Comparison of ENCODE assay signal across 8 cellular contexts in genomic region chr2:84906900-84907714, GRCh38. TPM values are rescaled to one million over a fixed set of nuclear protein-coding genes. Genes with fewer than 3 reads are reported as not detected.
DNase-seq lines count a peak whose midpoint lies in the region; ATAC-seq and TF ChIP-seq lines count a peak whose summit lies in the region.

No MANE protein-coding gene starts in this region.

- no peaks in the 10 kb centered on the region for H3K27me3 Mint-ChIP-seq in activated naive CD8-positive, alpha-beta T cell treated with anti-CD3 and anti-CD28 coated beads, Interleukin-2, amount 10 ng/mL, durations not matched to agents 7 days and 5 days

- H3K36me3 ChIP-seq in Panc1 (ENCODE audit: control insufficient read depth, insufficient read depth, low read length), result no peaks in the 10 kb centered on the region; the same call in 1 of the 2 replicates
- H3K36me3 ChIP-seq in osteoblast (ENCODE audit: insufficient read depth, low read length), result peaks cover 8% of the 10 kb centered on the region

- peak overlapping the region; percentile 98 for H3K4me3 Mint-ChIP-seq in activated naive CD8-positive, alpha-beta T cell treated with anti-CD3 and anti-CD28 coated beads, Interleukin-2, amount 10 ng/mL, durations not matched to agents 7 days and 5 days

- TF ChIP-seq CTCF in AG10803 (conservative IDR thresholded peaks at IDR 0.05; ENCODE audit: low read length) (no peak), Panc1 (IDR thresholded peaks at IDR 0.05) (no peak), osteoblast (IDR thresholded peaks at IDR 0.05; ENCODE audit: extremely low read depth, low read depth, low read length) (no peak)

- DNase-seq in AG10803 (ENCODE audit: low read depth), result peak; percentile 90
- no peak for DNase-seq in Panc1 (ENCODE audit: low read depth, low spot score)
- DNase-seq in activated naive CD8-positive, alpha-beta T cell treated with anti-CD3 and anti-CD28 coated beads, Interleukin-2, amount 10 ng/mL, durations not matched to agents 7 days and 5 days, result peak; percentile 73
- DNase-seq in Right ventricle myocardium inferior (ENCODE audit: missing footprints), result no peak
- peak; percentile 97 for DNase-seq in osteoblast (ENCODE audit: insufficient read length, low spot score, missing footprints)

- peaks cover 18% of the 10 kb centered on the region for H3K4me1 ChIP-seq in Panc1 (ENCODE audit: control insufficient read depth, insufficient read depth, low read length)
- peaks cover 12% of the 10 kb centered on the region for H3K4me1 ChIP-seq in osteoblast (ENCODE audit: insufficient read depth, low read length)

- peaks cover 66% of the 10 kb centered on the region for H3K4me1 Mint-ChIP-seq in activated naive CD8-positive, alpha-beta T cell treated with anti-CD3 and anti-CD28 coated beads, Interleukin-2, amount 10 ng/mL, durations not matched to agents 7 days and 5 days

- intact Hi-C loops in Panc1 (cut with micrococcal nuclease; ENCODE audit: unreplicated experiment) (no loop called here), Right ventricle myocardium inferior (cut with DNase I) (no loop called here)

- H3K4me3 ChIP-seq in AG10803 (ENCODE audit: low read length), result peak overlapping the region; percentile 95
- peak overlapping the region; percentile 82 to 99 for H3K4me3 ChIP-seq in Panc1 (ENCODE audit: low read depth in 2 of 2, low read length in 2 of 2)
- peak overlapping the region; percentile 84 for H3K4me3 ChIP-seq in osteoblast (ENCODE audit: insufficient read depth, low read length)

- peak overlapping the region; percentile 94 for H3K27ac Mint-ChIP-seq in activated naive CD8-positive, alpha-beta T cell treated with anti-CD3 and anti-CD28 coated beads, Interleukin-2, amount 10 ng/mL, durations not matched to agents 7 days and 5 days

- BruUV-seq in Panc1 (replicated peaks; lab: Mats Ljungman, UMichigan), result no TSS peak

- peaks cover 12% of the 10 kb centered on the region for H3K9me3 Mint-ChIP-seq in activated naive CD8-positive, alpha-beta T cell treated with anti-CD3 and anti-CD28 coated beads, Interleukin-2, amount 10 ng/mL, durations not matched to agents 7 days and 5 days

- peak; percentile 44 for ATAC-seq in GM18511 (IDR thresholded peaks at IDR 0.05; ENCODE audit: unreplicated experiment)
- peak; percentile 37 for ATAC-seq in HG03103 (IDR thresholded peaks at IDR 0.05; ENCODE audit: low read depth, unreplicated experiment)
- peak; percentile 48 for ATAC-seq in Panc1
- ATAC-seq in activated naive CD8-positive, alpha-beta T cell treated with anti-CD3 and anti-CD28 coated beads, Interleukin-2, amount 10 ng/mL, durations not matched to agents 7 days and 5 days (ENCODE audit: low read depth), result peak; percentile 51
- ATAC-seq in Right ventricle myocardium inferior, result peak; percentile 59
- ATAC-seq in GM19324 (IDR thresholded peaks at IDR 0.05; ENCODE audit: low FRiP score, unreplicated experiment), result no peak

- no peak overlapping the region for H2AFZ ChIP-seq in osteoblast (ENCODE audit: low read length)

- H3K9me3 ChIP-seq in Panc1 (ENCODE audit: control insufficient read depth, insufficient read depth, low read depth, low read length), result no peaks in the 10 kb centered on the region
- H3K9me3 ChIP-seq in osteoblast (ENCODE audit: low read depth, low read length), result no peaks in the 10 kb centered on the region

- H3K27me3 ChIP-seq in Panc1 (ENCODE audit: control insufficient read depth, insufficient read depth, low read length) (no peaks in the 10 kb centered on the region), osteoblast (ENCODE audit: insufficient read depth, low read length) (no peaks in the 10 kb centered on the region)

- peaks cover 8% of the 10 kb centered on the region for H4K20me1 ChIP-seq in osteoblast (ENCODE audit: insufficient read depth, low read length)

- peak overlapping the region; percentile 93 for H3K4me2 ChIP-seq in osteoblast (ENCODE audit: insufficient read depth, low read length)

- peaks cover 14% of the 10 kb centered on the region for H3K79me2 ChIP-seq in osteoblast (ENCODE audit: insufficient read depth, low read length)

- in situ Hi-C loops in Panc1 (cut with HindIII; ENCODE audit: low pct_unique_long_range_greater_than_20kb, low sequenced_read_pairs), result no loop called here

- CTCF ChIA-PET in Panc1 (lab: Charles Lee), result interaction anchor here (0.6 to 1.0 kb wide), 3 partner anchors 13 to 43 kb away, joined by 3 to 13 read pairs (median 9); no protein-coding TSS in a partner anchor

- POLR2A ChIA-PET in Panc1 (lab: Charles Lee), result interaction anchor here (0.5 to 1.1 kb wide), 7 partner anchors 10 to 241 kb away, joined by 4 to 11 read pairs (median 7); no protein-coding TSS in a partner anchor
- POLR2A ChIA-PET in activated naive CD8-positive, alpha-beta T cell treated with anti-CD3 and anti-CD28 coated beads, Interleukin-2, amount 10 ng/mL, durations not matched to agents 7 days and 5 days (lab: Charles Lee), result interaction anchor here (1.3 to 12.3 kb wide), 12 partner anchors 10 to 448 kb away, joined by 3 to 404 read pairs (median 28); partner anchors contain the start of genes KCMF1, SUCLG1 and TRABD2A

- peak overlapping the region; percentile 76 for H3K27ac ChIP-seq in Panc1 (ENCODE audit: low read length)
- H3K27ac ChIP-seq in osteoblast (ENCODE audit: low read depth, low read length), result peak overlapping the region; percentile 62

- H3K36me3 Mint-ChIP-seq in activated naive CD8-positive, alpha-beta T cell treated with anti-CD3 and anti-CD28 coated beads, Interleukin-2, amount 10 ng/mL, durations not matched to agents 7 days and 5 days, result peaks cover 45% of the 10 kb centered on the region

RNA-seq across cellular contexts. Expression of gene TMSB10, which starts 1.7 kb away (rescaled TPM):
- 1,916 TPM for total RNA-seq in Panc1 (2021; ENCODE audit: unreplicated experiment)
- polyA plus RNA-seq in Panc1 (2012; ENCODE audit: insufficient read length), result 3,818 TPM
- 1,000 to 10,000 TPM; 4,217 to 4,653 TPM for total RNA-seq in activated naive CD8-positive, alpha-beta T cell treated with anti-CD3 and anti-CD28 coated beads, Interleukin-2, amount 10 ng/mL, durations not matched to agents 7 days and 5 days
- 571 TPM for total RNA-seq in Right ventricle myocardium inferior
- total RNA-seq in osteoblast, result 3,633 and 4,065 TPM in 2 replicates

RNA-seq across cellular contexts. Expression of gene TRABD2A, which starts 26.2 kb away (rescaled TPM):
- 1.7 TPM for total RNA-seq in Panc1 (2021; ENCODE audit: unreplicated experiment)
- 0.73 TPM for polyA plus RNA-seq in Panc1 (2012; ENCODE audit: insufficient read length)
- 10 to 100 TPM; 81.1 to 85.5 TPM for total RNA-seq in activated naive CD8-positive, alpha-beta T cell treated with anti-CD3 and anti-CD28 coated beads, Interleukin-2, amount 10 ng/mL, durations not matched to agents 7 days and 5 days
- 0.73 TPM for total RNA-seq in Right ventricle myocardium inferior
- total RNA-seq in osteoblast, result 2.9 and 3.5 TPM in 2 replicates

Comparison
In these comparisons a context has a peak if more than half of its experiments do, and no peak if none do; other contexts are left out.
1. DNase-seq: peak in AG10803 (single experiment), activated naive CD8-positive, alpha-beta T cell treated with anti-CD3 and anti-CD28 coated beads, Interleukin-2, amount 10 ng/mL, durations not matched to agents 7 days and 5 days (single experiment) and osteoblast (single experiment); none in Panc1 (single experiment) and Right ventricle myocardium inferior (single experiment).
2. RNA of gene TRABD2A, which starts 26.2 kb away (total RNA-seq): 81.1 to 85.5 TPM in activated naive CD8-positive, alpha-beta T cell treated with anti-CD3 and anti-CD28 coated beads, Interleukin-2, amount 10 ng/mL, durations not matched to agents 7 days and 5 days; 2.9 to 3.5 TPM in osteoblast, 1.7 TPM in Panc1 (single experiment) and 0.73 TPM in Right ventricle myocardium inferior (single experiment); every median in the first group is over 10 times any median in the second.
3. Peak in every context shown above with its lines, with median percentiles within 50 percentile points of each other: H3K4me3 ChIP-seq.